ENCODE assay signal across 1 cellular context in the genomic region with DNA sequence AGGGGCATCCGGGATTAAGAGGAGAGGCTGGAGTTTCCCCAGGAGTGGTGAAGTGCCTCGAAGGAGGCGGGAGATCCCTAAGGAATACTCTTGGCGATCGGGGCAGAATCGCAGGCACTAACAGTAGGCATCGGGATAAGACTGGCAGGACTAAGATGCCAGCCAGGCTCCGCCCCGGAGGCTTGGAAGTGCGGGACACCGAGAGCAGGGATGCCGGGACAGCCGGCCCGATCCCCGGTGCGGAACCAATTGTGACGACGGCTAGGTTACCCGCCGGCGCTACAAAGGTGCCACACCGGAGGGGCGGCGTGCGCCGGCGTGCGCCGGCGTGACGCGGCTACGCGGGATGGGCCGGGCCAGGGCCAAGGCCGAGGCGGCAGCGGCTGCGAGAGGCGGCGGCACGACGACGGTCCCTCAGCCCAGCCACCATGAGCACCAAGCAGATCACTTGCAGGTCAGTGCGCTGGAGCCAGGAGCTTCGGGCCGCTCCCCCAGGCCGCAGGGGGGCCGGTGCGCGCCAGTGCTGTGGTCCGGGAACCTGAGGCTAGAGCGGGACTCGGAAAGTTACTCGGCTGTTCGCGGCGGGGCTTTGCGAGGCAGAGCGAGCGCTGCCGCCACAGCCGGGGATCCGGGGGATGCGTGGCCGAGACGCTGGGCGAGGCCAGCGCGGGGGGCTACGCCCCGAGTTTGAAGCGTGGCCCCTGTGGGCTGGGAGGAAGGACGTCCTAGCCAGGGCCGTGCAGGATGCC.
A peak's percentile ranks its signal among the peaks of the same experiment; 100 is the strongest.
TF ChIP-seq lines count a peak whose summit lies in the region.

A gene with protein sequence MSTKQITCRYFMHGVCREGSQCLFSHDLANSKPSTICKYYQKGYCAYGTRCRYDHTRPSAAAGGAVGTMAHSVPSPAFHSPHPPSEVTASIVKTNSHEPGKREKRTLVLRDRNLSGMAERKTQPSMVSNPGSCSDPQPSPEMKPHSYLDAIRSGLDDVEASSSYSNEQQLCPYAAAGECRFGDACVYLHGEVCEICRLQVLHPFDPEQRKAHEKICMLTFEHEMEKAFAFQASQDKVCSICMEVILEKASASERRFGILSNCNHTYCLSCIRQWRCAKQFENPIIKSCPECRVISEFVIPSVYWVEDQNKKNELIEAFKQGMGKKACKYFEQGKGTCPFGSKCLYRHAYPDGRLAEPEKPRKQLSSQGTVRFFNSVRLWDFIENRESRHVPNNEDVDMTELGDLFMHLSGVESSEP (plus strand): TSS at position 365 of the 749 bp plus-strand sequence. CDS start 64 bp downstream, at position 429.

TF ChIP-seq in HepG2, 621 proteins besides CTCF, POLR2A, EP300 and RAD21 (continued from another document and continues in another):
- TF ChIP-seq ZNF460 (CRISPR knock-in tag; IDR thresholded peaks at IDR 0.05; ENCODE audit: borderline replicate concordance) (no peak; the same call in 1 of the 2 replicates), ZIK1 (CRISPR knock-in tag; IDR thresholded peaks at IDR 0.05; ENCODE audit: borderline replicate concordance, low read depth) (peak; percentile 77), ZNF12 (CRISPR knock-in tag; IDR thresholded peaks at IDR 0.05) (no peak), ZFP1 (CRISPR knock-in tag; IDR thresholded peaks at IDR 0.05) (peak; percentile 35; the same call in 1 of the 2 replicates), FOXA3 (CRISPR knock-in tag; IDR thresholded peaks at IDR 0.05) (peak; percentile 19; the same call in 1 of the 2 replicates), ZC3H4 (CRISPR knock-in tag; IDR thresholded peaks at IDR 0.05; ENCODE audit: borderline replicate concordance) (no peak), BCL6 (CRISPR knock-in tag; IDR thresholded peaks at IDR 0.05) (peak; percentile 44; the same call in 1 of the 2 replicates), ZSCAN31 (CRISPR knock-in tag; IDR thresholded peaks at IDR 0.05; ENCODE audit: low read depth) (peak; percentile 82), ZNF230 (CRISPR knock-in tag; IDR thresholded peaks at IDR 0.05) (peak; percentile 66; the same call in 1 of the 2 replicates), JUN (CRISPR knock-in tag; IDR thresholded peaks at IDR 0.05) (no peak), PHB2 (IDR thresholded peaks at IDR 0.05; ENCODE audit: partially characterized antibody) (no peak), ZNF839 (CRISPR knock-in tag; IDR thresholded peaks at IDR 0.05; ENCODE audit: borderline replicate concordance) (0 out of 2 replicates have a peak, but pooled peaks have one; percentile 75), YEATS4 (CRISPR knock-in tag; IDR thresholded peaks at IDR 0.05; ENCODE audit: borderline replicate concordance) (peak; percentile 86), ONECUT2 (CRISPR knock-in tag; IDR thresholded peaks at IDR 0.05) (no peak), FOXM1 (CRISPR knock-in tag; IDR thresholded peaks at IDR 0.05) (no peak; the same call in none of the 2 replicates), ZNF678 (CRISPR knock-in tag; IDR thresholded peaks at IDR 0.05) (0 out of 2 replicates have a peak, but pooled peaks have one; percentile 78), ATRX (CRISPR knock-in tag; IDR thresholded peaks at IDR 0.05; ENCODE audit: borderline replicate concordance) (no peak), NCOR1 (IDR thresholded peaks at IDR 0.05; ENCODE audit: borderline replicate concordance, low read length) (no peak), ZNF549 (CRISPR knock-in tag; IDR thresholded peaks at IDR 0.05) (no peak), ZNF44 (CRISPR knock-in tag; IDR thresholded peaks at IDR 0.05) (no peak; the same call in none of the 2 replicates), KAT8 (CRISPR knock-in tag; IDR thresholded peaks at IDR 0.05) (peak; percentile 92), ETV6 (CRISPR knock-in tag; conservative IDR thresholded peaks at IDR 0.05) (no peak; the same call in 1 of the 2 replicates), FOXO1 (CRISPR knock-in tag; IDR thresholded peaks at IDR 0.05) (no peak; the same call in none of the 2 replicates), ZMAT3 (CRISPR knock-in tag; conservative IDR thresholded peaks at IDR 0.05) (no peak), MED8 (CRISPR knock-in tag; IDR thresholded peaks at IDR 0.05; ENCODE audit: insufficient replicate concordance) (peak; percentile 67), NFYC (CRISPR knock-in tag; IDR thresholded peaks at IDR 0.05) (no peak), SNAI1 (CRISPR knock-in tag; IDR thresholded peaks at IDR 0.05; ENCODE audit: borderline replicate concordance) (0 out of 2 replicates have a peak, but pooled peaks have one; percentile 54), RFX5 (IDR thresholded peaks at IDR 0.05; ENCODE audit: low read depth, low read length) (no peak), ZNF790 (CRISPR knock-in tag; IDR thresholded peaks at IDR 0.05; ENCODE audit: borderline replicate concordance) (peak; percentile 61; the same call in 1 of the 2 replicates), ZNF382 (CRISPR knock-in tag; IDR thresholded peaks at IDR 0.05; ENCODE audit: borderline replicate concordance) (no peak), CENPT (CRISPR knock-in tag; IDR thresholded peaks at IDR 0.05; ENCODE audit: low read depth) (peak; percentile 22), ZNF496 (CRISPR knock-in tag; IDR thresholded peaks at IDR 0.05; ENCODE audit: insufficient replicate concordance) (no peak), SRSF9 (IDR thresholded peaks at IDR 0.05; ENCODE audit: borderline replicate concordance, insufficient read depth, low read depth, low read length, poor library complexity, severe bottlenecking) (no peak), SP1 (IDR thresholded peaks at IDR 0.05) (no peak), SP1 (CRISPR knock-in tag; IDR thresholded peaks at IDR 0.05) (peak; percentile 64), ZNF510 (CRISPR knock-in tag; IDR thresholded peaks at IDR 0.05; ENCODE audit: low read depth) (no peak; the same call in 1 of the 2 replicates), ZNF816 (CRISPR knock-in tag; IDR thresholded peaks at IDR 0.05; ENCODE audit: borderline replicate concordance) (0 out of 2 replicates have a peak, but pooled peaks have one; percentile 9), NR1H2 (CRISPR knock-in tag; IDR thresholded peaks at IDR 0.05; ENCODE audit: borderline replicate concordance, low read depth) (no peak), PRMT3 (CRISPR knock-in tag; IDR thresholded peaks at IDR 0.05; ENCODE audit: borderline replicate concordance, low read depth) (peak; percentile 45; the same call in 1 of the 2 replicates), TSC22D2 (CRISPR knock-in tag; IDR thresholded peaks at IDR 0.05; ENCODE audit: borderline replicate concordance) (no peak), E2F2 (CRISPR knock-in tag; IDR thresholded peaks at IDR 0.05; ENCODE audit: borderline replicate concordance) (no peak), RBM39 (IDR thresholded peaks at IDR 0.05; ENCODE audit: low read depth, low read length, poor library complexity, severe bottlenecking) (peak; percentile 74), USF2 (IDR thresholded peaks at IDR 0.05; ENCODE audit: low read depth, low read length) (no peak), USF2 (CRISPR knock-in tag; IDR thresholded peaks at IDR 0.05; ENCODE audit: borderline replicate concordance) (no peak), ELF1 (CRISPR knock-in tag; IDR thresholded peaks at IDR 0.05) (no peak; the same call in 1 of the 2 replicates), ZNF639 (CRISPR knock-in tag; conservative IDR thresholded peaks at IDR 0.05) (peak; percentile 92), MAF1 (CRISPR knock-in tag; IDR thresholded peaks at IDR 0.05; ENCODE audit: borderline replicate concordance) (no peak), HDAC1 (CRISPR knock-in tag; IDR thresholded peaks at IDR 0.05) (peak; percentile 84; the same call in 1 of the 2 replicates), ZNF446 (CRISPR knock-in tag; IDR thresholded peaks at IDR 0.05) (peak; percentile 66; the same call in 1 of the 2 replicates), STAT5B (CRISPR knock-in tag; IDR thresholded peaks at IDR 0.05) (no peak), PAF1 (CRISPR knock-in tag; IDR thresholded peaks at IDR 0.05) (no peak), ZNF333 (CRISPR knock-in tag; IDR thresholded peaks at IDR 0.05; ENCODE audit: borderline replicate concordance) (peak; percentile 79; the same call in 1 of the 2 replicates), MAFF (IDR thresholded peaks at IDR 0.05; ENCODE audit: low read depth, low read length) (no peak), SMARCC2 (IDR thresholded peaks at IDR 0.05) (no peak), STAT6 (CRISPR knock-in tag; IDR thresholded peaks at IDR 0.05; ENCODE audit: borderline replicate concordance) (no peak), NR2C2 (CRISPR knock-in tag; IDR thresholded peaks at IDR 0.05; ENCODE audit: borderline replicate concordance) (peak; percentile 55; the same call in 1 of the 2 replicates), ZFP62 (CRISPR knock-in tag; IDR thresholded peaks at IDR 0.05) (no peak), NR2F2 (IDR thresholded peaks at IDR 0.05; ENCODE audit: borderline replicate concordance, low read depth) (no peak; the same call in 1 of the 2 replicates), DNMT3B (CRISPR knock-in tag; conservative IDR thresholded peaks at IDR 0.05) (no peak)
- TF ChIP-seq, protein P1, sequence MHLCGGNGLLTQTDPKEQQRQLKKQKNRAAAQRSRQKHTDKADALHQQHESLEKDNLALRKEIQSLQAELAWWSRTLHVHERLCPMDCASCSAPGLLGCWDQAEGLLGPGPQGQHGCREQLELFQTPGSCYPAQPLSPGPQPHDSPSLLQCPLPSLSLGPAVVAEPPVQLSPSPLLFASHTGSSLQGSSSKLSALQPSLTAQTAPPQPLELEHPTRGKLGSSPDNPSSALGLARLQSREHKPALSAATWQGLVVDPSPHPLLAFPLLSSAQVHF (CRISPR knock-in tag; IDR thresholded peaks at IDR 0.05) = no peak
- TF ChIP-seq, protein P2, sequence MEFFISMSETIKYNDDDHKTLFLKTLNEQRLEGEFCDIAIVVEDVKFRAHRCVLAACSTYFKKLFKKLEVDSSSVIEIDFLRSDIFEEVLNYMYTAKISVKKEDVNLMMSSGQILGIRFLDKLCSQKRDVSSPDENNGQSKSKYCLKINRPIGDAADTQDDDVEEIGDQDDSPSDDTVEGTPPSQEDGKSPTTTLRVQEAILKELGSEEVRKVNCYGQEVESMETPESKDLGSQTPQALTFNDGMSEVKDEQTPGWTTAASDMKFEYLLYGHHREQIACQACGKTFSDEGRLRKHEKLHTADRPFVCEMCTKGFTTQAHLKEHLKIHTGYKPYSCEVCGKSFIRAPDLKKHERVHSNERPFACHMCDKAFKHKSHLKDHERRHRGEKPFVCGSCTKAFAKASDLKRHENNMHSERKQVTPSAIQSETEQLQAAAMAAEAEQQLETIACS (CRISPR knock-in tag; IDR thresholded peaks at IDR 0.05) = peak; percentile 34; the same call in 1 of the 2 replicates
